In the genomic region with DNA sequence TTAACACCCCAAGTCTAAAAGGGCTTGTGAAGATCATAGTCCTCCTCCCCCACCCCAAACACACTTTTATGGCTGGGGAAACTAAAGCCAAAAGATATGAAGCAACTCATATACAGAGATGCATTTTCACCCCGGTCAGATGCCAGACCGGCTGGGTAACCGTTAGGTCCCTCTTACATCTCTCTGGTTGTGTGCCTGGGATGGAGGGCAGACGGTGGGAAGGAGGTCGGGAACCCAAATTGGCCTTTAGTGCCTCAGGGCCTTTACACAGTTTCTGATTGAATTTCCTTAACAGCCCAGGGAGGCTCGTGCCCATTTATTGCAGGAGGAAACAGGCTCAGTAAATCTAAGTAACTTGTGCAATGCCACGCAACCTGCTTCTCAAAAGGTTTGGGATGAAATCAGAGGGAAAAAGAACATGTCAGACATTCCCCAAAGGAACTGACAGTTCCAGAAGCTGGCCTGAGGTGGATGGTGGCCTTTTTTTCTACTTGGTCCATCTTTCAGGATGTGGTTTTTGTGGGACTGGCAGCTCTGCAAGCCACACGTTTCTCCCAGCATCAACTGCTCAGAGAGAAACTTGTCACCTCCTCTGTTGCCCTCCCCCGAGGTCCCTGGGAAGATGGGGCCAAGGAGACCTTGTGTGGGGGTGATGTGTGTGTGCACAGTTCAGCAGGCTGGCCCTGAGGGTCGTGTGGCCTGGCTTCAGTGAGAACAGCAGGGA, we compare ENCODE assay signal across 8 cellular contexts. TPM values are rescaled to one million over a fixed set of nuclear protein-coding genes. Genes with fewer than 3 reads are reported as not detected.
DNase-seq lines count a peak whose midpoint lies in the region; ATAC-seq and TF ChIP-seq lines count a peak whose summit lies in the region.

No MANE protein-coding gene starts in this region.

- no peak overlapping the region for H3K27ac Mint-ChIP-seq in stimulated activated memory B cell treated with anti-CD40 and anti-IgM and Interleukin-4, amounts not matched to agents 10 μg/mL and 1 μg/mL and 100 μg/mL, for 72 hours

- no peaks in the 10 kb centered on the region for H3K9me3 Mint-ChIP-seq in stimulated activated memory B cell treated with anti-CD40 and anti-IgM and Interleukin-4, amounts not matched to agents 10 μg/mL and 1 μg/mL and 100 μg/mL, for 72 hours

- peaks cover 46% of the 10 kb centered on the region for H3K4me1 Mint-ChIP-seq in stimulated activated memory B cell treated with anti-CD40 and anti-IgM and Interleukin-4, amounts not matched to agents 10 μg/mL and 1 μg/mL and 100 μg/mL, for 72 hours

- POLR2A ChIA-PET in RWPE1 (lab: Yijun Ruan, JAX; ENCODE audit: low non-redundant PET) = no interaction called here

- H3K4me3 ChIP-seq in choroid plexus epithelial cell (ENCODE audit: low read depth, low read length) = peak overlapping the region; percentile 93

- DNase-seq in activated CD4-positive, alpha-beta T cell treated with anti-CD3 and anti-CD28 coated beads for 48 hours = peak; percentile 35
- no peak for DNase-seq in activated CD4-positive, alpha-beta T cell treated with anti-CD3 and anti-CD28 coated beads for 4 hours
- DNase-seq in RWPE1 (ENCODE audit: low spot score) = no peak
- DNase-seq in choroid plexus epithelial cell (ENCODE audit: low read depth) = no peak
- DNase-seq in NCI-H187 (lab: John Stamatoyannopoulos, UW) = no peak
- no peak for DNase-seq in occipital lobe (lab: John Stamatoyannopoulos, UW)

- peak overlapping the region; percentile 99 for H3K27ac ChIP-seq in RWPE1

- peak; percentile 54 for TF ChIP-seq CTCF in RWPE1 (conservative IDR thresholded peaks at IDR 0.05; ENCODE audit: low read depth)
- TF ChIP-seq CTCF in choroid plexus epithelial cell (conservative IDR thresholded peaks at IDR 0.05; ENCODE audit: low read depth, low read length) = no peak

- CTCF ChIA-PET in RWPE1 (lab: Yijun Ruan, JAX) = interaction anchor here (0.6 to 1.1 kb wide), 12 partner anchors 8 to 348 kb away, joined by 3 to 7 read pairs (median 4); no protein-coding TSS in a partner anchor

- no peak for ATAC-seq in stimulated activated memory B cell treated with anti-CD40 and anti-IgM and Interleukin-4, amounts not matched to agents 10 μg/mL and 1 μg/mL and 100 μg/mL, for 72 hours
- no peak for ATAC-seq in GM21529 (IDR thresholded peaks at IDR 0.05; ENCODE audit: unreplicated experiment)

- H3K36me3 Mint-ChIP-seq in stimulated activated memory B cell treated with anti-CD40 and anti-IgM and Interleukin-4, amounts not matched to agents 10 μg/mL and 1 μg/mL and 100 μg/mL, for 72 hours = peaks cover 13% of the 10 kb centered on the region

- peaks cover 62% of the 10 kb centered on the region for H3K27me3 Mint-ChIP-seq in stimulated activated memory B cell treated with anti-CD40 and anti-IgM and Interleukin-4, amounts not matched to agents 10 μg/mL and 1 μg/mL and 100 μg/mL, for 72 hours

- H3K4me3 Mint-ChIP-seq in stimulated activated memory B cell treated with anti-CD40 and anti-IgM and Interleukin-4, amounts not matched to agents 10 μg/mL and 1 μg/mL and 100 μg/mL, for 72 hours = peak overlapping the region; percentile 94

RNA-seq across cellular contexts. Expression of gene DHRS3, which starts 2.3 kb away (rescaled TPM):
- 11.5 TPM for total RNA-seq in occipital lobe

RNA-seq across cellular contexts. Expression of gene AADACL4, which starts 23.6 kb away (rescaled TPM):
- total RNA-seq in occipital lobe = not detected
